ENCODE assay signal across 18 cellular contexts in the genomic region with DNA sequence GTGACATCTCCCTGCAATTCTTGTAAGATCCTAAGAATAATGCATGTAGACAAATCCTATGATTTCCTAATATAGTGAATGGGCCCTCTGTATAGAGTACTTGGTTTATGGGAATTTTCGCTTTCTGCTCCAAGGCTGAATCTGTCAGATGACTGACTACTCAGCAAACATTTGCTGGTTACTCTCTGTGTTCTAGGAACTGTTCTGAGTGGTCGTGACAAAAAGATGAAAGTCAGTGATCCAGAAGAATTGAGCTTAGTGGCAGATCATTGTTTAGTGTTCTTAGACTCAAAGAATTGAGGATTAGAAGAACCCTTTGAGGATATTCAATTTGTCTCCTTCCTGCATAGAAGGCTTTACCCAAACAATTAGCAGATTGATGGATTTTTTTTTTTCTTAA. TPM values are rescaled to one million over a fixed set of nuclear protein-coding genes. Genes with fewer than 3 reads are reported as not detected.
A peak's percentile ranks its signal among the peaks of the same experiment; 100 is the strongest.
DNase-seq lines count a peak whose midpoint lies in the region; ATAC-seq, FAIRE-seq and TF ChIP-seq lines count a peak whose summit lies in the region.
"Had no signal": no experiment of that assay in that cellular context is flagged by ENCODE, and none has a peak within 500 bp of the region (broad histone marks: within the 10 kb centered on the region; RNA-seq: fewer than 3 reads in every experiment).

No MANE protein-coding gene starts in this region.

- no peak for DNase-seq in CD4-positive, alpha-beta T cell
- no peak for DNase-seq in GM12892 (ENCODE audit: insufficient read length)
- DNase-seq in natural killer cell, result no peak
- DNase-seq in RPMI8226, result no peak
- no peak for DNase-seq in COLO668 (lab: John Stamatoyannopoulos, UW; ENCODE audit: unreplicated experiment)
- DNase-seq in cortex of kidney (lab: John Stamatoyannopoulos, UW), result no peak
- DNase-seq: activated T-cell treated with anti-CD3 and anti-CD28 coated beads for 4 hours; AML-193; cerebellar nuclear complex; GOT3; mucosa of descending colon; NCI-H2029; stimulated activated CD4-positive, alpha-beta T cell treated with anti-CD3 and anti-CD28 coated beads, Interleukin-2, amount 100 ng/mL, for 48 hours; tibial artery had no signal

- peaks cover 83% of the 10 kb centered on the region for H3K4me1 Mint-ChIP-seq in CD4-positive, alpha-beta T cell (ENCODE audit: low read depth)
- peaks cover 86% of the 10 kb centered on the region for H3K4me1 Mint-ChIP-seq in activated naive CD8-positive, alpha-beta T cell (ENCODE audit: low read depth)
- peaks cover 49 to 54% of the 10 kb centered on the region in 2 donors for H3K4me1 Mint-ChIP-seq in natural killer cell

- peaks cover 94% of the 10 kb centered on the region for H3K36me3 Mint-ChIP-seq in CD4-positive, alpha-beta T cell (ENCODE audit: low read depth)
- peaks cover 38% of the 10 kb centered on the region for H3K36me3 Mint-ChIP-seq in activated naive CD8-positive, alpha-beta T cell
- peaks cover 60% of the 10 kb centered on the region for H3K36me3 Mint-ChIP-seq in natural killer cell

- intact Hi-C loops in CD4-positive, alpha-beta T cell (cut with DNase I, micrococcal nuclease), result loop anchor here in 1 of 2 experiments (10.0 kb wide), 1 partner anchor 64 kb away; no protein-coding TSS in a partner anchor
- intact Hi-C loops in natural killer cell (cut with micrococcal nuclease), result no loop called here

- ATAC-seq in CD4-positive, alpha-beta T cell (ENCODE audit: poor library complexity), result no peak
- ATAC-seq in natural killer cell (no peak), HG02763 (IDR thresholded peaks at IDR 0.05; ENCODE audit: unreplicated experiment) (no peak)
- ATAC-seq: mucosa of descending colon had no signal

- no peak overlapping the region for H3K27ac ChIP-seq in CD4-positive, alpha-beta T cell (ENCODE audit: low read depth, low read length)
- H3K27ac ChIP-seq: parathyroid adenoma, tibial artery had no signal

- TF ChIP-seq POLR2A in GM12892 (IDR thresholded peaks at IDR 0.05; ENCODE audit: low read depth, low read length), result no peak

- FAIRE-seq in GM12892 (lab: Jason Lieb, UNC), result peak; percentile 14

- POLR2A ChIA-PET in CD4-positive, alpha-beta T cell (lab: Charles Lee), result interaction anchor here (0.6 to 2.0 kb wide), 3 partner anchors 10 to 38 kb away, joined by 3 to 6 read pairs (median 4); a partner anchor contains a TSS

- CTCF ChIA-PET in CD4-positive, alpha-beta T cell (lab: Charles Lee), result interaction anchor here (1.0 to 1.6 kb wide), 3 partner anchors 9 to 27 kb away, joined by 3 read pairs; no protein-coding TSS in a partner anchor

- no peaks in the 10 kb centered on the region for H3K27me3 Mint-ChIP-seq in CD4-positive, alpha-beta T cell
- H3K27me3 Mint-ChIP-seq in activated naive CD8-positive, alpha-beta T cell, result no peaks in the 10 kb centered on the region
- no peaks in the 10 kb centered on the region for H3K27me3 Mint-ChIP-seq in natural killer cell (ENCODE audit: low read depth in 2 of 2)

- no peak for TF ChIP-seq CTCF in CD4-positive, alpha-beta T cell (IDR thresholded peaks at IDR 0.05)
- no peak for TF ChIP-seq CTCF in natural killer cell (IDR thresholded peaks at IDR 0.05)

- no peaks in the 10 kb centered on the region for H3K27me3 ChIP-seq in CD4-positive, alpha-beta T cell (ENCODE audit: control insufficient read depth, insufficient read depth, low read length)
- H3K27me3 ChIP-seq: tibial artery had no signal

- peak overlapping the region; percentile 16 for H3K4me3 Mint-ChIP-seq in CD4-positive, alpha-beta T cell
- peak overlapping the region; percentile 84 for H3K4me3 Mint-ChIP-seq in activated naive CD8-positive, alpha-beta T cell
- no peak overlapping the region for H3K4me3 Mint-ChIP-seq in natural killer cell

- H3K9me3 Mint-ChIP-seq in CD4-positive, alpha-beta T cell, result no peaks in the 10 kb centered on the region
- H3K9me3 Mint-ChIP-seq in activated naive CD8-positive, alpha-beta T cell (ENCODE audit: low read depth), result no peaks in the 10 kb centered on the region
- no peaks in the 10 kb centered on the region for H3K9me3 Mint-ChIP-seq in natural killer cell
- H3K9me3 Mint-ChIP-seq: IgD-negative memory B cell had no signal

- H3K27ac Mint-ChIP-seq in CD4-positive, alpha-beta T cell, result peak overlapping the region; percentile 69
- H3K27ac Mint-ChIP-seq in activated naive CD8-positive, alpha-beta T cell, result peak overlapping the region; percentile 99
- H3K27ac Mint-ChIP-seq in natural killer cell, result peak overlapping the region; percentile 42 to 98

- H3K9me3 ChIP-seq in CD4-positive, alpha-beta T cell (ENCODE audit: control insufficient read depth, low read length), result no peaks in the 10 kb centered on the region
- H3K9me3 ChIP-seq: mucosa of descending colon, tibial artery had no signal

RNA-seq across cellular contexts. Expression of a gene that starts 10.0 kb away (rescaled TPM):
- total RNA-seq in CD4-positive, alpha-beta T cell, result 100 to 1,000 TPM; 126 to 129 TPM
- 279 TPM for polyA plus RNA-seq in GM12892 (2012; ENCODE audit: missing spikeins)
- 100 to 1,000 TPM; 188 to 220 (median 201) TPM for total RNA-seq in natural killer cell

RNA-seq across cellular contexts. Expression of a gene that starts 37.4 kb away (rescaled TPM):
- total RNA-seq in CD4-positive, alpha-beta T cell, result under 1 TPM; 0.27 to 0.53 TPM
- 0.32 TPM for polyA plus RNA-seq in GM12892 (2012; ENCODE audit: missing spikeins)
- total RNA-seq in natural killer cell, result 1 to 10 TPM in 1 of 3 donors, under 1 TPM in 2; 0.68 to 1.5 (median 0.98) TPM

RNA-seq across cellular contexts. Expression of a gene that starts 37.5 kb away (rescaled TPM):
- total RNA-seq in CD4-positive, alpha-beta T cell, result 10 to 100 TPM in 1 of 2 experiments, 1 to 10 TPM in 1; 9.1 to 10.3 TPM
- polyA plus RNA-seq in GM12892 (2012; ENCODE audit: missing spikeins), result 23.6 TPM
- total RNA-seq in natural killer cell, result 10 to 100 TPM; 15.4 to 25.7 (median 17.5) TPM
